Comparison of ENCODE assay signal across 1 cellular context in the genomic region with DNA sequence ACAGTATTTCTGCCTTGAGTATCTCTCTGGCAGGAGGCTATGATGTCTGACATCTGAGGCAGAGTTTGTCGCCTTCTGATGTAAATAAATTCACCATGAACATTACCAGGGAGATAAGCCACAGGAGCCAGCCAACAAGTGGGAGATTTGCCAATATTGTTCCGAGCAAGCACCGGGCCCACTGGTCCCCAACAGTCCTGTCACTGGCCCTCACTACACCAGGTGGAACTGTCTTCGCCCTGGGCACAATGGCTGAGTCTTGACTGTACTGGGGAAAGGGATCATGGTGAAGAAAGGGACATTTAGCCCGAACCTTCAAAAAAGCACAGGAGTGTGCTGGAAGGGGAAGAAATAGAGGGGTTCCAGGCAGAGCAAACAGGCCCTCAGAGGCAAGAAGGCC.
TF ChIP-seq lines count a peak whose summit lies in the region.

No MANE protein-coding gene starts in this region.

TF ChIP-seq in H1, 55 proteins besides CTCF, POLR2A, EP300 and RAD21:
- TF ChIP-seq FOSL1 (IDR thresholded peaks at IDR 0.05; ENCODE audit: insufficient read depth, low read depth, low read length): no peak
- no peak for TF ChIP-seq CHD1 (IDR thresholded peaks at IDR 0.05; ENCODE audit: low read depth, low read length)
- TF ChIP-seq, protein P1, sequence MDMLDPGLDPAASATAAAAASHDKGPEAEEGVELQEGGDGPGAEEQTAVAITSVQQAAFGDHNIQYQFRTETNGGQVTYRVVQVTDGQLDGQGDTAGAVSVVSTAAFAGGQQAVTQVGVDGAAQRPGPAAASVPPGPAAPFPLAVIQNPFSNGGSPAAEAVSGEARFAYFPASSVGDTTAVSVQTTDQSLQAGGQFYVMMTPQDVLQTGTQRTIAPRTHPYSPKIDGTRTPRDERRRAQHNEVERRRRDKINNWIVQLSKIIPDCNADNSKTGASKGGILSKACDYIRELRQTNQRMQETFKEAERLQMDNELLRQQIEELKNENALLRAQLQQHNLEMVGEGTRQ (IDR thresholded peaks at IDR 0.05; ENCODE audit: low read length): no peak
- no peak for TF ChIP-seq GABPA (IDR thresholded peaks at IDR 0.05; ENCODE audit: borderline replicate concordance, insufficient read depth, low read length)
